8 cellular contexts compared by ENCODE assay signal in the genomic region with DNA sequence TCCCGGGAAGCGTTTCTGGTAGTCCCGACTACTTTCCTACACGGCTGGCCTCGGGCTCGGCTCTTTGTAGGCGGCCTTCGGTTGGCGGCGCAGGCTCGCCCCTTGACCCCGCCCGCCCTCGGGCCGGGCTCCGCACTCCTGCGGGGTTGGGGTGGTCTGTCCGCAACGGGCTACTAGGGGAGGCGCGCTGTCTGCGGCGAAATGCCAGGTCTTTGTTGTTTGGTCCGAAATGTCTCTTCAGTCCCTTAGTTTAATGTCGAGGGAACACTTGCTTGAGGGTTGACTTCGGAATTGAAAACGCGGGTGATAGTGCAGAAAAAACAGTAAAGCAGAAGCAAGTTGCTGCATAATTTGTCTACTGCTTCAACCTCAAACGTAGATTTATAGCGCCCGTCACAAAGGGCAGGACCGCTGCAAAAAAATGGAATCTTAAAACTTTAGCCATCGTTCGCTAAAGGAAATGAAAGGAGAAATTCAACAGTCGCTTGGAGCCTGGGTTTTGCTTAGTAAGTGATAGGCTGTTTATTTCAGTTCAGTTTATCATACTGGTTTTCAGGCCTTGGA. TPM values are rescaled to one million over a fixed set of nuclear protein-coding genes. Genes with fewer than 3 reads are reported as not detected.
DNase-seq lines count a peak whose midpoint lies in the region; ATAC-seq, FAIRE-seq and TF ChIP-seq lines count a peak whose summit lies in the region.

No MANE protein-coding gene starts in this region.

- H4K20me1 ChIP-seq in hepatocyte (ENCODE audit: insufficient read depth, poor library complexity, severe bottlenecking), result peaks cover 4% of the 10 kb centered on the region

- CTCF ChIA-PET in activated CD8-positive, alpha-beta T cell treated with anti-CD3 and anti-CD28 coated beads, Interleukin-2, amount 10 ng/mL, durations not matched to agents 7 days and 5 days (lab: Charles Lee), result interaction anchor here (0.6 to 2.5 kb wide), 12 partner anchors 10 to 699 kb away, joined by 3 to 14 read pairs (median 4); a partner anchor contains a TSS

- peak overlapping the region; percentile 88 for H3K27ac Mint-ChIP-seq in activated CD8-positive, alpha-beta T cell treated with anti-CD3 and anti-CD28 coated beads, Interleukin-2, amount 10 ng/mL, durations not matched to agents 7 days and 5 days

- POLR2A ChIA-PET in activated CD8-positive, alpha-beta T cell treated with anti-CD3 and anti-CD28 coated beads, Interleukin-2, amount 10 ng/mL, durations not matched to agents 7 days and 5 days (lab: Charles Lee), result interaction anchor here (0.8 to 1.9 kb wide), 9 partner anchors 8 to 1057 kb away, joined by 3 to 9 read pairs (median 4); a partner anchor contains a TSS

- FAIRE-seq in small intestine (lab: Jason Lieb, UNC), result no peak

- ATAC-seq in GM21447 (IDR thresholded peaks at IDR 0.05; ENCODE audit: unreplicated experiment), result peak; percentile 40
- ATAC-seq in activated CD8-positive, alpha-beta T cell treated with anti-CD3 and anti-CD28 coated beads, Interleukin-2, amount 10 ng/mL, durations not matched to agents 7 days and 5 days, result peak; percentile 73

- H3K4me3 ChIP-seq in hepatocyte (peak overlapping the region; percentile 55), small intestine (ENCODE audit: low read depth in 1 of 2, low read length in 2 of 2) (peak overlapping the region; percentile 64 to 81)

- no peaks in the 10 kb centered on the region for H3K9me3 Mint-ChIP-seq in activated CD8-positive, alpha-beta T cell treated with anti-CD3 and anti-CD28 coated beads, Interleukin-2, amount 10 ng/mL, durations not matched to agents 7 days and 5 days (ENCODE audit: insufficient read depth)

- under 1% methylated on average over 18 of the region's 35 CpGs for WGBS in hepatocyte (ENCODE audit: low lambda C conversion rate, missing lambda C conversion rate)
- WGBS in small intestine, 3 donors, result 0% methylated on average over 29 to 35 of the region's 35 CpGs

- TF ChIP-seq CTCF in hepatocyte (IDR thresholded peaks at IDR 0.05; ENCODE audit: poor library complexity), result no peak

- peaks cover 30% of the 10 kb centered on the region for H3K36me3 Mint-ChIP-seq in activated CD8-positive, alpha-beta T cell treated with anti-CD3 and anti-CD28 coated beads, Interleukin-2, amount 10 ng/mL, durations not matched to agents 7 days and 5 days (ENCODE audit: low read depth)

- H3K79me2 ChIP-seq in hepatocyte, result peaks cover 64% of the 10 kb centered on the region

- H3K4me1 ChIP-seq in hepatocyte (ENCODE audit: insufficient read depth) (peaks cover 34% of the 10 kb centered on the region), small intestine (ENCODE audit: control insufficient read depth in 2 of 2, insufficient read depth in 1 of 2, low read depth in 1 of 2, low read length in 1 of 2) (peaks cover 9 to 23% of the 10 kb centered on the region in 2 donors)

- DNase-seq in EH (ENCODE audit: low read depth), result peak; percentile 51
- peak; percentile 16 for DNase-seq in HS-5 (ENCODE audit: low read depth)
- no peak for DNase-seq in activated CD8-positive, alpha-beta T cell treated with anti-CD3 and anti-CD28 coated beads, Interleukin-2, amount 10 ng/mL, durations not matched to agents 7 days and 5 days
- DNase-seq in hepatocyte (ENCODE audit: low spot score), result no peak
- DNase-seq in small intestine, result peak; percentile 35
- DNase-seq in NCI-H524 treated with DMSO at 0.1 percent for 48 hours (lab: John Stamatoyannopoulos, UW), result no peak
- no peak for DNase-seq in islet precursor cell

- H2AFZ ChIP-seq in hepatocyte, result peak overlapping the region; percentile 49

- H3K27ac ChIP-seq in hepatocyte, result peak overlapping the region; percentile 92
- H3K27ac ChIP-seq in small intestine (ENCODE audit: low read depth in 1 of 2, low read length in 1 of 2), result peak overlapping the region; percentile 58 to 91

- H3K4me3 Mint-ChIP-seq in activated CD8-positive, alpha-beta T cell treated with anti-CD3 and anti-CD28 coated beads, Interleukin-2, amount 10 ng/mL, durations not matched to agents 7 days and 5 days, result peak overlapping the region; percentile 85

- H3K4me1 Mint-ChIP-seq in activated CD8-positive, alpha-beta T cell treated with anti-CD3 and anti-CD28 coated beads, Interleukin-2, amount 10 ng/mL, durations not matched to agents 7 days and 5 days (ENCODE audit: low read depth), result peaks cover 59% of the 10 kb centered on the region

- H3K27me3 ChIP-seq in hepatocyte (no peaks in the 10 kb centered on the region), small intestine (ENCODE audit: control insufficient read depth in 2 of 2, insufficient read depth in 2 of 2, low read length in 2 of 2) (no peaks in the 10 kb centered on the region)

- no peaks in the 10 kb centered on the region for H3K36me3 ChIP-seq in hepatocyte (replicated peaks; ENCODE audit: insufficient read depth, low read depth)
- H3K36me3 ChIP-seq in small intestine (ENCODE audit: control insufficient read depth in 2 of 2, insufficient read depth in 2 of 2, low read length in 2 of 2), result peaks cover 0 to 6% of the 10 kb centered on the region in 2 donors

- no peaks in the 10 kb centered on the region for H3K9me2 ChIP-seq in hepatocyte (replicated peaks; ENCODE audit: insufficient read depth)

- peak overlapping the region; percentile 79 for H3K4me2 ChIP-seq in hepatocyte

- H3K9me3 ChIP-seq in hepatocyte (ENCODE audit: low read depth) (no peaks in the 10 kb centered on the region), small intestine (ENCODE audit: control insufficient read depth, low read depth) (no peaks in the 10 kb centered on the region)

- H3K27me3 Mint-ChIP-seq in activated CD8-positive, alpha-beta T cell treated with anti-CD3 and anti-CD28 coated beads, Interleukin-2, amount 10 ng/mL, durations not matched to agents 7 days and 5 days (ENCODE audit: low read depth), result no peaks in the 10 kb centered on the region

RNA-seq across cellular contexts. Expression of a gene that starts 0.4 kb away (rescaled TPM):
- 10 to 100 TPM; 24.4 to 28.6 TPM for total RNA-seq in activated CD8-positive, alpha-beta T cell treated with anti-CD3 and anti-CD28 coated beads, Interleukin-2, amount 10 ng/mL, durations not matched to agents 7 days and 5 days
- 83.8 and 94.9 TPM in 2 replicates for total RNA-seq in hepatocyte
- 48.7 and 69.9 TPM in 2 replicates for polyA plus RNA-seq in hepatocyte
- 10 to 100 TPM; 12.7 to 29.2 (median 16.2) TPM for polyA plus RNA-seq in small intestine

RNA-seq across cellular contexts. Expression of a gene that starts 0.5 kb away (rescaled TPM):
- total RNA-seq in activated CD8-positive, alpha-beta T cell treated with anti-CD3 and anti-CD28 coated beads, Interleukin-2, amount 10 ng/mL, durations not matched to agents 7 days and 5 days, result 10 to 100 TPM; 17.6 to 17.7 TPM
- total RNA-seq in hepatocyte, result 21.8 and 36.2 TPM in 2 replicates
- 20.3 and 39.2 TPM in 2 replicates for polyA plus RNA-seq in hepatocyte
- 10 to 100 TPM in 1 of 3 donors, 1 to 10 TPM in 2; 7.5 to 21.2 (median 9.5) TPM for polyA plus RNA-seq in small intestine

RNA-seq across cellular contexts. Expression of a gene that starts 19.5 kb away (rescaled TPM):
- 1 to 10 TPM; 1.5 to 1.8 TPM for total RNA-seq in activated CD8-positive, alpha-beta T cell treated with anti-CD3 and anti-CD28 coated beads, Interleukin-2, amount 10 ng/mL, durations not matched to agents 7 days and 5 days
- 1.6 and 1.8 TPM in 2 replicates for total RNA-seq in hepatocyte
- polyA plus RNA-seq in hepatocyte, result 0.28 and 0.86 TPM in 2 replicates
- under 1 TPM in 2 of 3 donors, not detected in 1; 0.22 to 0.39 TPM for polyA plus RNA-seq in small intestine

Comparison
In these comparisons a context has a peak if more than half of its experiments do, and no peak if none do; other contexts are left out.
1. DNase-seq: peak in EH (single experiment), HS-5 (single experiment) and small intestine (single experiment); none in activated CD8-positive, alpha-beta T cell treated with anti-CD3 and anti-CD28 coated beads, Interleukin-2, amount 10 ng/mL, durations not matched to agents 7 days and 5 days (single experiment), hepatocyte (single experiment), NCI-H524 treated with DMSO at 0.1 percent for 48 hours (single experiment) and islet precursor cell (single experiment).